ENCODE assay signal across 1 cellular context in the genomic region with DNA sequence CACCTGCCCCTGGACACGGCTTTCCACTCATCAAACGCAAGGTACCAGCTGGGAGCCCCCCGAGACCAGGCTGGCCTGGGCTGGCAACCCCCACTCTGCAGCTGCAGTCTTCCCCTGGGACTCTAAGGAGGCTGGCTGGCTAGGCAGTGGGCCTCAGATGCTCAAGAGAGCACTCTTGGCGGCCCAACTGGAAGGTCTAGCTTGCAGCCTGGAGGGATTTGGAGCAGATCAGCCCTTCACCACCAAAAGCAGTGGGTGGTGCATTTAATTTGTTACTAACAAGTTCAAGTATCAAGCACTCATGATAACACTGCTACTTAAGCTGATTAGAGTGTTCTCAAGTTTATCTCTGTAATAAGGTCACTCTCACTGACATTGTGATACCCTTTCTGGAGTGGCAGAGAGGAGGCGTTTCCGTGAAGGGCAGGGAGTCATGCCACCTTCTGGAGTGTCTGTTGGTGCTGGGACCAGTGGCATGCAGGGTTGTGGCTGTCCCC.
TF ChIP-seq lines count a peak whose summit lies in the region.

No MANE protein-coding gene starts in this region.

TF ChIP-seq in HEK293, 187 proteins besides CTCF, POLR2A, EP300 and RAD21 (continued from another document):
- TF ChIP-seq, protein P1, sequence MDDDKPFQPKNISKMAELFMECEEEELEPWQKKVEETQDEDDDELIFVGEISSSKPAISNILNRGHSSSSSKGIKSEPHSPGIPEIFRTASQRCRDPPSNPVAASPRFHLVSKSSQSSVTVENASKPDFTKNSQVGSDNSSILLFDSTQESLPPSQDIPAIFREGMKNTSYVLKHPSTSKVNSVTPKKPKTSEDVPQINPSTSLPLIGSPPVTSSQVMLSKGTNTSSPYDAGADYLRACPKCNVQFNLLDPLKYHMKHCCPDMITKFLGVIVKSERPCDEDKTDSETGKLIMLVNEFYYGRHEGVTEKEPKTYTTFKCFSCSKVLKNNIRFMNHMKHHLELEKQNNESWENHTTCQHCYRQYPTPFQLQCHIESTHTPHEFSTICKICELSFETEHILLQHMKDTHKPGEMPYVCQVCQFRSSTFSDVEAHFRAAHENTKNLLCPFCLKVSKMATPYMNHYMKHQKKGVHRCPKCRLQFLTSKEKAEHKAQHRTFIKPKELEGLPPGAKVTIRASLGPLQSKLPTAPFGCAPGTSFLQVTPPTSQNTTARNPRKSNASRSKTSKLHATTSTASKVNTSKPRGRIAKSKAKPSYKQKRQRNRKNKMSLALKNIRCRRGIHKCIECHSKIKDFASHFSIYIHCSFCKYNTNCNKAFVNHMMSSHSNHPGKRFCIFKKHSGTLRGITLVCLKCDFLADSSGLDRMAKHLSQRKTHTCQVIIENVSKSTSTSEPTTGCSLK (tag by site-specific recombination; IDR thresholded peaks at IDR 0.05), result no peak
- no peak for TF ChIP-seq ZNF366 (tag by site-specific recombination; conservative IDR thresholded peaks at IDR 0.05)
- no peak for TF ChIP-seq SP2 (tag by site-specific recombination; IDR thresholded peaks at IDR 0.05)
- TF ChIP-seq ZNF600 (tag by site-specific recombination; IDR thresholded peaks at IDR 0.05), result 0 out of 2 replicates have a peak, but pooled peaks have one; percentile 8
- no peak for TF ChIP-seq ZNF138 (tag by site-specific recombination; IDR thresholded peaks at IDR 0.05; ENCODE audit: borderline replicate concordance)
- TF ChIP-seq ZNF791 (tag by site-specific recombination; IDR thresholded peaks at IDR 0.05), result no peak
- no peak for TF ChIP-seq ZNF623 (tag by site-specific recombination; IDR thresholded peaks at IDR 0.05)
- TF ChIP-seq YY2 (tag by site-specific recombination; IDR thresholded peaks at IDR 0.05), result no peak
- 0 out of 2 replicates have a peak, but pooled peaks have one; percentile 40 for TF ChIP-seq SP7 (tag by site-specific recombination; IDR thresholded peaks at IDR 0.05)
- no peak for TF ChIP-seq SP3 (tag by site-specific recombination; IDR thresholded peaks at IDR 0.05)
- TF ChIP-seq ZNF112 (tag by site-specific recombination; IDR thresholded peaks at IDR 0.05), result no peak
- TF ChIP-seq ZBTB48 (tag by site-specific recombination; IDR thresholded peaks at IDR 0.05), result no peak
- TF ChIP-seq ZBTB17 (tag by site-specific recombination; IDR thresholded peaks at IDR 0.05), result no peak
- TF ChIP-seq KLF1 (tag by site-specific recombination; IDR thresholded peaks at IDR 0.05), result no peak
- no peak for TF ChIP-seq ZNF830 (tag by site-specific recombination; IDR thresholded peaks at IDR 0.05; ENCODE audit: low read depth)
- TF ChIP-seq, protein P2, sequence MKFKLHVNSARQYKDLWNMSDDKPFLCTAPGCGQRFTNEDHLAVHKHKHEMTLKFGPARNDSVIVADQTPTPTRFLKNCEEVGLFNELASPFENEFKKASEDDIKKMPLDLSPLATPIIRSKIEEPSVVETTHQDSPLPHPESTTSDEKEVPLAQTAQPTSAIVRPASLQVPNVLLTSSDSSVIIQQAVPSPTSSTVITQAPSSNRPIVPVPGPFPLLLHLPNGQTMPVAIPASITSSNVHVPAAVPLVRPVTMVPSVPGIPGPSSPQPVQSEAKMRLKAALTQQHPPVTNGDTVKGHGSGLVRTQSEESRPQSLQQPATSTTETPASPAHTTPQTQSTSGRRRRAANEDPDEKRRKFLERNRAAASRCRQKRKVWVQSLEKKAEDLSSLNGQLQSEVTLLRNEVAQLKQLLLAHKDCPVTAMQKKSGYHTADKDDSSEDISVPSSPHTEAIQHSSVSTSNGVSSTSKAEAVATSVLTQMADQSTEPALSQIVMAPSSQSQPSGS (tag by site-specific recombination; IDR thresholded peaks at IDR 0.05; ENCODE audit: low read depth), result no peak
- TF ChIP-seq, protein P3, sequence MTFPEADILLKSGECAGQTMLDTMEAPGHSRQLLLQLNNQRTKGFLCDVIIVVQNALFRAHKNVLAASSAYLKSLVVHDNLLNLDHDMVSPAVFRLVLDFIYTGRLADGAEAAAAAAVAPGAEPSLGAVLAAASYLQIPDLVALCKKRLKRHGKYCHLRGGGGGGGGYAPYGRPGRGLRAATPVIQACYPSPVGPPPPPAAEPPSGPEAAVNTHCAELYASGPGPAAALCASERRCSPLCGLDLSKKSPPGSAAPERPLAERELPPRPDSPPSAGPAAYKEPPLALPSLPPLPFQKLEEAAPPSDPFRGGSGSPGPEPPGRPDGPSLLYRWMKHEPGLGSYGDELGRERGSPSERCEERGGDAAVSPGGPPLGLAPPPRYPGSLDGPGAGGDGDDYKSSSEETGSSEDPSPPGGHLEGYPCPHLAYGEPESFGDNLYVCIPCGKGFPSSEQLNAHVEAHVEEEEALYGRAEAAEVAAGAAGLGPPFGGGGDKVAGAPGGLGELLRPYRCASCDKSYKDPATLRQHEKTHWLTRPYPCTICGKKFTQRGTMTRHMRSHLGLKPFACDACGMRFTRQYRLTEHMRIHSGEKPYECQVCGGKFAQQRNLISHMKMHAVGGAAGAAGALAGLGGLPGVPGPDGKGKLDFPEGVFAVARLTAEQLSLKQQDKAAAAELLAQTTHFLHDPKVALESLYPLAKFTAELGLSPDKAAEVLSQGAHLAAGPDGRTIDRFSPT (tag by site-specific recombination; IDR thresholded peaks at IDR 0.05), result 0 out of 2 replicates have a peak, but pooled peaks have one; percentile 16
- TF ChIP-seq, protein P4, sequence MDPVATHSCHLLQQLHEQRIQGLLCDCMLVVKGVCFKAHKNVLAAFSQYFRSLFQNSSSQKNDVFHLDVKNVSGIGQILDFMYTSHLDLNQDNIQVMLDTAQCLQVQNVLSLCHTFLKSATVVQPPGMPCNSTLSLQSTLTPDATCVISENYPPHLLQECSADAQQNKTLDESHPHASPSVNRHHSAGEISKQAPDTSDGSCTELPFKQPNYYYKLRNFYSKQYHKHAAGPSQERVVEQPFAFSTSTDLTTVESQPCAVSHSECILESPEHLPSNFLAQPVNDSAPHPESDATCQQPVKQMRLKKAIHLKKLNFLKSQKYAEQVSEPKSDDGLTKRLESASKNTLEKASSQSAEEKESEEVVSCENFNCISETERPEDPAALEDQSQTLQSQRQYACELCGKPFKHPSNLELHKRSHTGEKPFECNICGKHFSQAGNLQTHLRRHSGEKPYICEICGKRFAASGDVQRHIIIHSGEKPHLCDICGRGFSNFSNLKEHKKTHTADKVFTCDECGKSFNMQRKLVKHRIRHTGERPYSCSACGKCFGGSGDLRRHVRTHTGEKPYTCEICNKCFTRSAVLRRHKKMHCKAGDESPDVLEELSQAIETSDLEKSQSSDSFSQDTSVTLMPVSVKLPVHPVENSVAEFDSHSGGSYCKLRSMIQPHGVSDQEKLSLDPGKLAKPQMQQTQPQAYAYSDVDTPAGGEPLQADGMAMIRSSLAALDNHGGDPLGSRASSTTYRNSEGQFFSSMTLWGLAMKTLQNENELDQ (tag by site-specific recombination; IDR thresholded peaks at IDR 0.05; ENCODE audit: low read depth), result no peak
- TF ChIP-seq ZNF433 (tag by site-specific recombination; IDR thresholded peaks at IDR 0.05; ENCODE audit: low read depth), result no peak
- no peak for TF ChIP-seq EGR2 (tag by site-specific recombination; IDR thresholded peaks at IDR 0.05; ENCODE audit: low read depth)
